Comparison of ENCODE assay signal across 14 cellular contexts in the genomic region with DNA sequence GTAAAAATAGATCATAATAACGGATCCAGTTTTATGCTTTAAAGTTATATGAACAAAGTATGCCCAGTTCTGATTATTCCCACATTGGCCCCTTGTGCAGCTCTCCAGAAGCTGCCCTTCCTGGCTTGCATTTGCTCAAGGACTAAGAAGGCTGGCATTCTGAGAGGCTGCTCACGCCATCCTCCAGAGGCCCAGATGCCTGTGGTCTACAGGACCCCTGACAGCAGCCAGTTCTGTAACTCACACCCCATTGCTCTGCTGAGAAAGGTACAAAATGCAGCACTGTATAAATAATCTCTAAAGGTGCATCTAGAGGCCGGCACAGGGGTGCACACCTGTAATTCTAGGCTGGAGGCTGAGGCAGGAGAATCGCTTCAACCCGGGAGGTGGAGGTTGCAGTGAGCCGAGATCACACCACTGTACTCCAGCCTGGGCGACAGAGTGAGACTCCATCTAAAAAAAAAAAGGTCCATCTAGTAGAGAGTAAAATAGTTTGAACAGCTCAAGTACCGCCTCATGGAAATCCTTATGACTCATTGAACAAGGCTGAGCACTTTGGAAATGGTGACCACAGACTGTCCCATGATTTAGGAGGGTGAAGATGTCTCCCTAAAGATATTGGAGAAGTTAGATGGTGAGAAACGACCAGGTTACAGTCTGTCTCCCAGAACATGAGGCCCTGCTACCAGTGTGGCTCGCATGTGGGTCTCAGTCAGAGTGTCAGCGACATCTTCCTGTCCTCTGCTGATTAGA. TPM values are rescaled to one million over a fixed set of nuclear protein-coding genes. Genes with fewer than 3 reads are reported as not detected.
DNase-seq lines count a peak whose midpoint lies in the region; ATAC-seq and TF ChIP-seq lines count a peak whose summit lies in the region.
"Had no signal": no experiment of that assay in that cellular context is flagged by ENCODE, and none has a peak within 500 bp of the region (broad histone marks: within the 10 kb centered on the region; RNA-seq: fewer than 3 reads in every experiment).

No MANE protein-coding gene starts in this region.

- WGBS in heart left ventricle, 4 donors, result 64 to 75% (median 71%) methylated on average over 11 of the region's 11 CpGs

- no peak for DNase-seq in heart left ventricle
- no peak for DNase-seq in cardiac septum (ENCODE audit: low spot score)
- no peak for DNase-seq in chondrocyte (ENCODE audit: low spot score)
- DNase-seq in NCI-H1105 treated with DMSO at 0.1 percent for 48 hours (lab: John Stamatoyannopoulos, UW), result no peak
- DNase-seq in stimulated activated naive CD4-positive, alpha-beta T cell (lab: John Stamatoyannopoulos, UW), result no peak
- no peak for DNase-seq in G401 (ENCODE audit: low spot score)
- no peak for DNase-seq in left colon
- DNase-seq: DMS79, H9 had no signal

- H3K27me3 Mint-ChIP-seq in chondrocyte (ENCODE audit: low read depth) (no peaks in the 10 kb centered on the region), nephron (ENCODE audit: low read depth) (no peaks in the 10 kb centered on the region)
- H3K27me3 Mint-ChIP-seq: activated T-helper 17 cell treated with anti-CD3 and anti-CD28 coated beads, Interleukin-2, amount 50 U/mL, for 72 hours had no signal

- TF ChIP-seq CTCF in heart left ventricle (IDR thresholded peaks at IDR 0.05), result no peak
- no peak for TF ChIP-seq CTCF in chondrocyte (IDR thresholded peaks at IDR 0.05)
- no peak for TF ChIP-seq CTCF in nephron (IDR thresholded peaks at IDR 0.05; ENCODE audit: unreplicated experiment in 3 of 3)

- peaks cover 0 to 16% (median 8%) of the 10 kb centered on the region in 12 donors for H3K4me1 ChIP-seq in heart left ventricle
- H3K4me1 ChIP-seq: breast epithelium, vagina had no signal

- no peak for TF ChIP-seq POLR2A in heart left ventricle (IDR thresholded peaks at IDR 0.05)

- H3K9me3 ChIP-seq in heart left ventricle, result no peaks in the 10 kb centered on the region
- H3K9me3 ChIP-seq: breast epithelium, vagina had no signal

- H3K9me3 Mint-ChIP-seq in chondrocyte (ENCODE audit: low read depth) (peaks cover 4% of the 10 kb centered on the region), nephron (peaks cover 4% of the 10 kb centered on the region)
- H3K9me3 Mint-ChIP-seq: activated T-helper 17 cell treated with anti-CD3 and anti-CD28 coated beads, Interleukin-2, amount 50 U/mL, for 72 hours; natural killer cell treated with Interleukin-12 subunit alpha and Interleukin-12 subunit beta and Interleukin-15 and Interleukin-18, amount 100 ng/mL, for 72 hours had no signal

- H3K27ac Mint-ChIP-seq in chondrocyte (ENCODE audit: unreplicated experiment) (peak overlapping the region; percentile 69), nephron (peak overlapping the region in 2 of 3 experiments; percentile 41 to 60)
- H3K27ac Mint-ChIP-seq: activated T-helper 17 cell treated with anti-CD3 and anti-CD28 coated beads, Interleukin-2, amount 50 U/mL, for 72 hours; natural killer cell treated with Interleukin-12 subunit alpha and Interleukin-12 subunit beta and Interleukin-15 and Interleukin-18, amount 100 ng/mL, for 72 hours had no signal

- H3K4me3 Mint-ChIP-seq in chondrocyte (ENCODE audit: unreplicated experiment) (no peak overlapping the region), nephron (no peak overlapping the region)
- H3K4me3 Mint-ChIP-seq: activated T-helper 17 cell treated with anti-CD3 and anti-CD28 coated beads, Interleukin-2, amount 50 U/mL, for 72 hours; H9; natural killer cell treated with Interleukin-12 subunit alpha and Interleukin-12 subunit beta and Interleukin-15 and Interleukin-18, amount 100 ng/mL, for 72 hours had no signal

- peaks cover 0 to 50% (median 16%) of the 10 kb centered on the region in 9 donors for H3K36me3 ChIP-seq in heart left ventricle
- H3K36me3 ChIP-seq: breast epithelium had no signal

- H3K27me3 ChIP-seq in heart left ventricle, result no peaks in the 10 kb centered on the region
- H3K27me3 ChIP-seq: breast epithelium, vagina had no signal

- in situ Hi-C loops in G401 (cut with HindIII; ENCODE audit: low sequenced_read_pairs), result no loop called here

- intact Hi-C loops in heart left ventricle (cut with DNase I), result no loop called here
- intact Hi-C loops in cardiac septum (cut with DNase I), result no loop called here
- intact Hi-C loops in left colon (cut with DNase I, micrococcal nuclease), result no loop called here

- no peak overlapping the region for H3K4me3 ChIP-seq in heart left ventricle
- H3K4me3 ChIP-seq: breast epithelium, vagina had no signal

- ATAC-seq in heart left ventricle (peak in 3 of 4 donors; percentile 17 to 79 (median 17)), left colon (no peak)
- ATAC-seq: activated T-helper 17 cell treated with anti-CD3 and anti-CD28 coated beads, Interleukin-2, amount 50 U/mL, for 72 hours had no signal

- H3K27ac ChIP-seq in heart left ventricle, result peak overlapping the region in 9 of 12 donors; percentile 15 to 71 (median 59)
- H3K27ac ChIP-seq: vagina had no signal

- H3K36me3 Mint-ChIP-seq in chondrocyte (ENCODE audit: low read depth) (peaks cover 4% of the 10 kb centered on the region), nephron (ENCODE audit: low read depth) (peaks cover 42% of the 10 kb centered on the region)
- H3K36me3 Mint-ChIP-seq: natural killer cell treated with Interleukin-12 subunit alpha and Interleukin-12 subunit beta and Interleukin-15 and Interleukin-18, amount 100 ng/mL, for 72 hours had no signal

- H3K4me1 Mint-ChIP-seq in chondrocyte (ENCODE audit: low read depth) (peaks cover 6% of the 10 kb centered on the region), nephron (peaks cover 9% of the 10 kb centered on the region)
- H3K4me1 Mint-ChIP-seq: activated T-helper 17 cell treated with anti-CD3 and anti-CD28 coated beads, Interleukin-2, amount 50 U/mL, for 72 hours had no signal

RNA-seq across cellular contexts. Expression of a gene that starts 56.2 kb away (rescaled TPM):
- total RNA-seq in heart left ventricle (10 to 100 TPM; 30.5 to 67.8 (median 46.6) TPM), cardiac septum (52.1 TPM), chondrocyte (5.0 to 7.3 TPM (median 7.3 TPM) in 3 replicates), left colon (10 to 100 TPM; 24.0 to 38.7 TPM)
- 10 to 100 TPM; 24.3 to 25.2 TPM for polyA plus RNA-seq in heart left ventricle
- total RNA-seq in G401 (2014; rRNA removed; shearing (Covaris generic)), result 9.3 and 9.7 TPM in 2 replicates
